ENCODE assay signal across 8 cellular contexts in genomic region chr3:63960048-63960711, GRCh38. TPM values are rescaled to one million over a fixed set of nuclear protein-coding genes. Genes with fewer than 3 reads are reported as not detected.
A peak's percentile ranks its signal among the peaks of the same experiment; 100 is the strongest.
DNase-seq lines count a peak whose midpoint lies in the region; ATAC-seq lines count a peak whose summit lies in the region.

No MANE protein-coding gene starts in this region.

- H3K9me3 ChIP-seq in HUES6 (ENCODE audit: control insufficient read depth, insufficient read depth, low read depth, low read length) = no peaks in the 10 kb centered on the region

- no peaks in the 10 kb centered on the region for H3K27me3 ChIP-seq in HUES6 (ENCODE audit: control insufficient read depth, insufficient read depth, low read length)

- H3K4me3 Mint-ChIP-seq in activated naive CD8-positive, alpha-beta T cell treated with anti-CD3 and anti-CD28 coated beads, Interleukin-2, amount 50 U/mL, for 24 hours = no peak overlapping the region
- H3K4me3 Mint-ChIP-seq in stimulated activated naive CD8-positive, alpha-beta T cell treated with anti-CD3 and anti-CD28 coated beads, Interleukin-15, amount 100 ng/mL, for 72 hours = peak overlapping the region; percentile 34 to 39

- no peak overlapping the region for H3K27ac ChIP-seq in HUES6 (ENCODE audit: low read depth, low read length)

- no peak overlapping the region for H3K9ac ChIP-seq in HUES6 (ENCODE audit: low read length)

- no peaks in the 10 kb centered on the region for H3K9me3 Mint-ChIP-seq in activated naive CD8-positive, alpha-beta T cell treated with anti-CD3 and anti-CD28 coated beads, Interleukin-2, amount 50 U/mL, for 24 hours
- no peaks in the 10 kb centered on the region for H3K9me3 Mint-ChIP-seq in stimulated activated naive CD8-positive, alpha-beta T cell treated with anti-CD3 and anti-CD28 coated beads, Interleukin-15, amount 100 ng/mL, for 72 hours

- peaks cover 27% of the 10 kb centered on the region for H3K4me1 Mint-ChIP-seq in activated naive CD8-positive, alpha-beta T cell treated with anti-CD3 and anti-CD28 coated beads, Interleukin-2, amount 50 U/mL, for 24 hours
- H3K4me1 Mint-ChIP-seq in stimulated activated naive CD8-positive, alpha-beta T cell treated with anti-CD3 and anti-CD28 coated beads, Interleukin-15, amount 100 ng/mL, for 72 hours = peaks cover 31% of the 10 kb centered on the region

- DNase-seq in DMS53 treated with DMSO at 0.1 percent for 48 hours (lab: John Stamatoyannopoulos, UW; ENCODE audit: unreplicated experiment) (peak; percentile 9), left ventricle myocardium superior (no peak), HuH-7.5 (ENCODE audit: low spot score) (no peak), NCI-H345 (lab: John Stamatoyannopoulos, UW) (no peak)
- DNase-seq in activated naive CD8-positive, alpha-beta T cell treated with anti-CD3 and anti-CD28 coated beads, Interleukin-2, amount 50 U/mL, for 24 hours = no peak
- DNase-seq in stimulated activated naive CD8-positive, alpha-beta T cell treated with anti-CD3 and anti-CD28 coated beads, Interleukin-15, amount 100 ng/mL, for 72 hours = no peak

- H3K27me3 Mint-ChIP-seq in activated naive CD8-positive, alpha-beta T cell treated with anti-CD3 and anti-CD28 coated beads, Interleukin-2, amount 50 U/mL, for 24 hours = no peaks in the 10 kb centered on the region
- H3K27me3 Mint-ChIP-seq in stimulated activated naive CD8-positive, alpha-beta T cell treated with anti-CD3 and anti-CD28 coated beads, Interleukin-15, amount 100 ng/mL, for 72 hours = no peaks in the 10 kb centered on the region

- peaks cover 42% of the 10 kb centered on the region for H3K4me1 ChIP-seq in HUES6 (ENCODE audit: control insufficient read depth, insufficient read depth, low read length)

- intact Hi-C loops in left ventricle myocardium superior (cut with micrococcal nuclease) = no loop called here

- H3K36me3 Mint-ChIP-seq in activated naive CD8-positive, alpha-beta T cell treated with anti-CD3 and anti-CD28 coated beads, Interleukin-2, amount 50 U/mL, for 24 hours (ENCODE audit: low read depth) = peaks cover 10% of the 10 kb centered on the region

- H3K36me3 ChIP-seq in HUES6 (ENCODE audit: control insufficient read depth, insufficient read depth, low read length) = no peaks in the 10 kb centered on the region

- H3K27ac Mint-ChIP-seq in activated naive CD8-positive, alpha-beta T cell treated with anti-CD3 and anti-CD28 coated beads, Interleukin-2, amount 50 U/mL, for 24 hours = peak overlapping the region; percentile 25
- peak overlapping the region; percentile 16 for H3K27ac Mint-ChIP-seq in stimulated activated naive CD8-positive, alpha-beta T cell treated with anti-CD3 and anti-CD28 coated beads, Interleukin-15, amount 100 ng/mL, for 72 hours

- H3K4me3 ChIP-seq in HUES6 (ENCODE audit: low read depth, low read length) = peak overlapping the region; percentile 24; the same call in 1 of the 2 replicates

- no peak for ATAC-seq in activated naive CD8-positive, alpha-beta T cell treated with anti-CD3 and anti-CD28 coated beads, Interleukin-2, amount 50 U/mL, for 24 hours
- ATAC-seq in left ventricle myocardium superior (peak; percentile 62), HG03097 (IDR thresholded peaks at IDR 0.05; ENCODE audit: low FRiP score, unreplicated experiment) (no peak)
- no peak for ATAC-seq in stimulated activated naive CD8-positive, alpha-beta T cell treated with anti-CD3 and anti-CD28 coated beads, Interleukin-15, amount 100 ng/mL, for 72 hours

RNA-seq across cellular contexts. Expression of gene SCAANT1, which starts 48.0 kb away (rescaled TPM):
- not detected for total RNA-seq in left ventricle myocardium superior
